In the genomic region with DNA sequence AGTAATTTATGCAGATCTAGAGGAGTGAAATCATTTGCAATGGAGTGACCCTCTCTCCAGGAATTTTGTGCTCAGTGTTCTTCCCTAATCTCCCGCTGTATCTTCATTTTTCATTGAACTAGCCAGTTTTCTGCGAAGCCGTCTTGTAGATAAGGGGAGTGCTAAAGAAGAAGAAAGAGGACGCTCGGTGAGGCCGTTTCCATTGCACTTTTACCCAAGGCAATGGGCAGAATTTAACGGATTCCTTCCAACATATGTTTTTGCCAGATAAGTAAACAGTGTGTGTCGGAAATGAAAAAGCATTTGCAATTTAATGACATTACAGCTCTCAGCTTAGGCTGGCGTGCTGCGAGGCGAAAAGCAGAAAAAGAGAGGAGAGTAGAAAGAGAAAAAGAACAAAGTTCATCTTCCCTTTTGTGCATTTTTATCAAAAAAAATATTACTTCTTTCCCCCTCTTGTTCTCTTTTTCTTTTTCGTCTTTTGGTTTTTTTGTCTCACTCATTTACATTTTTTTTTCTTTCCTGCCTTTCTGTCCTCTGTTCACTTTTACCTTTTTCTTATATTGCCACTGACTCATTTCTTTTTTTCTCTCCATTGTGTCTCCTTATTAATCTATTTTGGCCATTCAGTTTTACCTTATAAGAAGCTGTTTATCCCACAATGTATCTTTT, we compare ENCODE assay signal across 1 cellular context.
TF ChIP-seq lines count a peak whose summit lies in the region.

No MANE protein-coding gene starts in this region.

TF ChIP-seq in K562, 482 proteins besides CTCF, POLR2A, EP300 and RAD21 (continued from another document and continues in another):
- TF ChIP-seq FUS (optimal IDR thresholded peaks at IDR 0.05; ENCODE audit: low read depth, low read length): no peak
- TF ChIP-seq ZNF316 (IDR thresholded peaks at IDR 0.05): 0 out of 2 replicates have a peak, but pooled peaks have one; percentile 14
- no peak for TF ChIP-seq ZKSCAN1 (IDR thresholded peaks at IDR 0.05; ENCODE audit: low read depth, low read length)
- no peak for TF ChIP-seq FOXJ3 (CRISPR knock-in tag; IDR thresholded peaks at IDR 0.05)
- TF ChIP-seq, protein P1, sequence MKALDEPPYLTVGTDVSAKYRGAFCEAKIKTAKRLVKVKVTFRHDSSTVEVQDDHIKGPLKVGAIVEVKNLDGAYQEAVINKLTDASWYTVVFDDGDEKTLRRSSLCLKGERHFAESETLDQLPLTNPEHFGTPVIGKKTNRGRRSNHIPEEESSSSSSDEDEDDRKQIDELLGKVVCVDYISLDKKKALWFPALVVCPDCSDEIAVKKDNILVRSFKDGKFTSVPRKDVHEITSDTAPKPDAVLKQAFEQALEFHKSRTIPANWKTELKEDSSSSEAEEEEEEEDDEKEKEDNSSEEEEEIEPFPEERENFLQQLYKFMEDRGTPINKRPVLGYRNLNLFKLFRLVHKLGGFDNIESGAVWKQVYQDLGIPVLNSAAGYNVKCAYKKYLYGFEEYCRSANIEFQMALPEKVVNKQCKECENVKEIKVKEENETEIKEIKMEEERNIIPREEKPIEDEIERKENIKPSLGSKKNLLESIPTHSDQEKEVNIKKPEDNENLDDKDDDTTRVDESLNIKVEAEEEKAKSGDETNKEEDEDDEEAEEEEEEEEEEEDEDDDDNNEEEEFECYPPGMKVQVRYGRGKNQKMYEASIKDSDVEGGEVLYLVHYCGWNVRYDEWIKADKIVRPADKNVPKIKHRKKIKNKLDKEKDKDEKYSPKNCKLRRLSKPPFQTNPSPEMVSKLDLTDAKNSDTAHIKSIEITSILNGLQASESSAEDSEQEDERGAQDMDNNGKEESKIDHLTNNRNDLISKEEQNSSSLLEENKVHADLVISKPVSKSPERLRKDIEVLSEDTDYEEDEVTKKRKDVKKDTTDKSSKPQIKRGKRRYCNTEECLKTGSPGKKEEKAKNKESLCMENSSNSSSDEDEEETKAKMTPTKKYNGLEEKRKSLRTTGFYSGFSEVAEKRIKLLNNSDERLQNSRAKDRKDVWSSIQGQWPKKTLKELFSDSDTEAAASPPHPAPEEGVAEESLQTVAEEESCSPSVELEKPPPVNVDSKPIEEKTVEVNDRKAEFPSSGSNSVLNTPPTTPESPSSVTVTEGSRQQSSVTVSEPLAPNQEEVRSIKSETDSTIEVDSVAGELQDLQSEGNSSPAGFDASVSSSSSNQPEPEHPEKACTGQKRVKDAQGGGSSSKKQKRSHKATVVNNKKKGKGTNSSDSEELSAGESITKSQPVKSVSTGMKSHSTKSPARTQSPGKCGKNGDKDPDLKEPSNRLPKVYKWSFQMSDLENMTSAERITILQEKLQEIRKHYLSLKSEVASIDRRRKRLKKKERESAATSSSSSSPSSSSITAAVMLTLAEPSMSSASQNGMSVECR (CRISPR knock-in tag; IDR thresholded peaks at IDR 0.05): no peak
- TF ChIP-seq, protein P2, sequence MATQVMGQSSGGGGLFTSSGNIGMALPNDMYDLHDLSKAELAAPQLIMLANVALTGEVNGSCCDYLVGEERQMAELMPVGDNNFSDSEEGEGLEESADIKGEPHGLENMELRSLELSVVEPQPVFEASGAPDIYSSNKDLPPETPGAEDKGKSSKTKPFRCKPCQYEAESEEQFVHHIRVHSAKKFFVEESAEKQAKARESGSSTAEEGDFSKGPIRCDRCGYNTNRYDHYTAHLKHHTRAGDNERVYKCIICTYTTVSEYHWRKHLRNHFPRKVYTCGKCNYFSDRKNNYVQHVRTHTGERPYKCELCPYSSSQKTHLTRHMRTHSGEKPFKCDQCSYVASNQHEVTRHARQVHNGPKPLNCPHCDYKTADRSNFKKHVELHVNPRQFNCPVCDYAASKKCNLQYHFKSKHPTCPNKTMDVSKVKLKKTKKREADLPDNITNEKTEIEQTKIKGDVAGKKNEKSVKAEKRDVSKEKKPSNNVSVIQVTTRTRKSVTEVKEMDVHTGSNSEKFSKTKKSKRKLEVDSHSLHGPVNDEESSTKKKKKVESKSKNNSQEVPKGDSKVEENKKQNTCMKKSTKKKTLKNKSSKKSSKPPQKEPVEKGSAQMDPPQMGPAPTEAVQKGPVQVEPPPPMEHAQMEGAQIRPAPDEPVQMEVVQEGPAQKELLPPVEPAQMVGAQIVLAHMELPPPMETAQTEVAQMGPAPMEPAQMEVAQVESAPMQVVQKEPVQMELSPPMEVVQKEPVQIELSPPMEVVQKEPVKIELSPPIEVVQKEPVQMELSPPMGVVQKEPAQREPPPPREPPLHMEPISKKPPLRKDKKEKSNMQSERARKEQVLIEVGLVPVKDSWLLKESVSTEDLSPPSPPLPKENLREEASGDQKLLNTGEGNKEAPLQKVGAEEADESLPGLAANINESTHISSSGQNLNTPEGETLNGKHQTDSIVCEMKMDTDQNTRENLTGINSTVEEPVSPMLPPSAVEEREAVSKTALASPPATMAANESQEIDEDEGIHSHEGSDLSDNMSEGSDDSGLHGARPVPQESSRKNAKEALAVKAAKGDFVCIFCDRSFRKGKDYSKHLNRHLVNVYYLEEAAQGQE (CRISPR knock-in tag; IDR thresholded peaks at IDR 0.05; ENCODE audit: low read depth): no peak
- TF ChIP-seq BHLHE40 (IDR thresholded peaks at IDR 0.05; ENCODE audit: low read length): no peak
- TF ChIP-seq CREM (IDR thresholded peaks at IDR 0.05; ENCODE audit: low read depth): 0 out of 2 replicates have a peak, but pooled peaks have one; percentile 22
- no peak for TF ChIP-seq POLR2G (IDR thresholded peaks at IDR 0.05; ENCODE audit: low read depth, low read length)
- no peak for TF ChIP-seq IRF2 (CRISPR knock-in tag; IDR thresholded peaks at IDR 0.05)
- TF ChIP-seq HDGF (IDR thresholded peaks at IDR 0.05): no peak
- no peak for TF ChIP-seq HNRNPK (IDR thresholded peaks at IDR 0.05; ENCODE audit: low read depth, low read length, poor library complexity, severe bottlenecking)
- no peak for TF ChIP-seq THRAP3 (IDR thresholded peaks at IDR 0.05; ENCODE audit: borderline replicate concordance)
- TF ChIP-seq ELF4 (CRISPR knock-in tag; IDR thresholded peaks at IDR 0.05): no peak
- TF ChIP-seq, protein P3, sequence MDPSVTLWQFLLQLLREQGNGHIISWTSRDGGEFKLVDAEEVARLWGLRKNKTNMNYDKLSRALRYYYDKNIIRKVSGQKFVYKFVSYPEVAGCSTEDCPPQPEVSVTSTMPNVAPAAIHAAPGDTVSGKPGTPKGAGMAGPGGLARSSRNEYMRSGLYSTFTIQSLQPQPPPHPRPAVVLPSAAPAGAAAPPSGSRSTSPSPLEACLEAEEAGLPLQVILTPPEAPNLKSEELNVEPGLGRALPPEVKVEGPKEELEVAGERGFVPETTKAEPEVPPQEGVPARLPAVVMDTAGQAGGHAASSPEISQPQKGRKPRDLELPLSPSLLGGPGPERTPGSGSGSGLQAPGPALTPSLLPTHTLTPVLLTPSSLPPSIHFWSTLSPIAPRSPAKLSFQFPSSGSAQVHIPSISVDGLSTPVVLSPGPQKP (CRISPR knock-in tag; IDR thresholded peaks at IDR 0.05): no peak
- no peak for TF ChIP-seq SNRNP70 (optimal IDR thresholded peaks at IDR 0.05; ENCODE audit: low read depth, low read length)
- TF ChIP-seq ILK (tag; IDR thresholded peaks at IDR 0.05; ENCODE audit: borderline replicate concordance, low read depth): no peak
- no peak for TF ChIP-seq ZNF133 (CRISPR knock-in tag; IDR thresholded peaks at IDR 0.05)
- TF ChIP-seq, protein P4, sequence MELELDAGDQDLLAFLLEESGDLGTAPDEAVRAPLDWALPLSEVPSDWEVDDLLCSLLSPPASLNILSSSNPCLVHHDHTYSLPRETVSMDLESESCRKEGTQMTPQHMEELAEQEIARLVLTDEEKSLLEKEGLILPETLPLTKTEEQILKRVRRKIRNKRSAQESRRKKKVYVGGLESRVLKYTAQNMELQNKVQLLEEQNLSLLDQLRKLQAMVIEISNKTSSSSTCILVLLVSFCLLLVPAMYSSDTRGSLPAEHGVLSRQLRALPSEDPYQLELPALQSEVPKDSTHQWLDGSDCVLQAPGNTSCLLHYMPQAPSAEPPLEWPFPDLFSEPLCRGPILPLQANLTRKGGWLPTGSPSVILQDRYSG (tag; conservative IDR thresholded peaks at IDR 0.05; ENCODE audit: low read depth): no peak
- TF ChIP-seq, protein P5, sequence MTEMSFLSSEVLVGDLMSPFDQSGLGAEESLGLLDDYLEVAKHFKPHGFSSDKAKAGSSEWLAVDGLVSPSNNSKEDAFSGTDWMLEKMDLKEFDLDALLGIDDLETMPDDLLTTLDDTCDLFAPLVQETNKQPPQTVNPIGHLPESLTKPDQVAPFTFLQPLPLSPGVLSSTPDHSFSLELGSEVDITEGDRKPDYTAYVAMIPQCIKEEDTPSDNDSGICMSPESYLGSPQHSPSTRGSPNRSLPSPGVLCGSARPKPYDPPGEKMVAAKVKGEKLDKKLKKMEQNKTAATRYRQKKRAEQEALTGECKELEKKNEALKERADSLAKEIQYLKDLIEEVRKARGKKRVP (CRISPR knock-in tag; IDR thresholded peaks at IDR 0.05): no peak
- TF ChIP-seq SMARCA5 (IDR thresholded peaks at IDR 0.05): no peak
- TF ChIP-seq KAT7 (CRISPR knock-in tag; IDR thresholded peaks at IDR 0.05; ENCODE audit: borderline replicate concordance): peak; percentile 37; the same call in 1 of the 2 replicates
- TF ChIP-seq, protein P6, sequence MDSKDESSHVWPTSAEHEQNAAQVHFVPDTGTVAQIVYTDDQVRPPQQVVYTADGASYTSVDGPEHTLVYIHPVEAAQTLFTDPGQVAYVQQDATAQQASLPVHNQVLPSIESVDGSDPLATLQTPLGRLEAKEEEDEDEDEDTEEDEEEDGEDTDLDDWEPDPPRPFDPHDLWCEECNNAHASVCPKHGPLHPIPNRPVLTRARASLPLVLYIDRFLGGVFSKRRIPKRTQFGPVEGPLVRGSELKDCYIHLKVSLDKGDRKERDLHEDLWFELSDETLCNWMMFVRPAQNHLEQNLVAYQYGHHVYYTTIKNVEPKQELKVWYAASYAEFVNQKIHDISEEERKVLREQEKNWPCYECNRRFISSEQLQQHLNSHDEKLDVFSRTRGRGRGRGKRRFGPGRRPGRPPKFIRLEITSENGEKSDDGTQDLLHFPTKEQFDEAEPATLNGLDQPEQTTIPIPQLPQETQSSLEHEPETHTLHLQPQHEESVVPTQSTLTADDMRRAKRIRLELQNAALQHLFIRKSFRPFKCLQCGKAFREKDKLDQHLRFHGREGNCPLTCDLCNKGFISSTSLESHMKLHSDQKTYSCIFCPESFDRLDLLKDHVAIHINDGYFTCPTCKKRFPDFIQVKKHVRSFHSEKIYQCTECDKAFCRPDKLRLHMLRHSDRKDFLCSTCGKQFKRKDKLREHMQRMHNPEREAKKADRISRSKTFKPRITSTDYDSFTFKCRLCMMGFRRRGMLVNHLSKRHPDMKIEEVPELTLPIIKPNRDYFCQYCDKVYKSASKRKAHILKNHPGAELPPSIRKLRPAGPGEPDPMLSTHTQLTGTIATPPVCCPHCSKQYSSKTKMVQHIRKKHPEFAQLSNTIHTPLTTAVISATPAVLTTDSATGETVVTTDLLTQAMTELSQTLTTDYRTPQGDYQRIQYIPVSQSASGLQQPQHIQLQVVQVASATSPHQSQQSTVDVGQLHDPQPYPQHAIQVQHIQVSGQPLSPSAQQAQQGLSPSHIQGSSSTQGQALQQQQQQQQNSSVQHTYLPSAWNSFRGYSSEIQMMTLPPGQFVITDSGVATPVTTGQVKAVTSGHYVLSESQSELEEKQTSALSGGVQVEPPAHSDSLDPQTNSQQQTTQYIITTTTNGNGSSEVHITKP (IDR thresholded peaks at IDR 0.05; ENCODE audit: partially characterized antibody): peak; percentile 27
- no peak for TF ChIP-seq ZNF23 (CRISPR knock-in tag; IDR thresholded peaks at IDR 0.05)
- no peak for TF ChIP-seq ZNF224 (CRISPR knock-in tag; IDR thresholded peaks at IDR 0.05)
- TF ChIP-seq, protein P7, sequence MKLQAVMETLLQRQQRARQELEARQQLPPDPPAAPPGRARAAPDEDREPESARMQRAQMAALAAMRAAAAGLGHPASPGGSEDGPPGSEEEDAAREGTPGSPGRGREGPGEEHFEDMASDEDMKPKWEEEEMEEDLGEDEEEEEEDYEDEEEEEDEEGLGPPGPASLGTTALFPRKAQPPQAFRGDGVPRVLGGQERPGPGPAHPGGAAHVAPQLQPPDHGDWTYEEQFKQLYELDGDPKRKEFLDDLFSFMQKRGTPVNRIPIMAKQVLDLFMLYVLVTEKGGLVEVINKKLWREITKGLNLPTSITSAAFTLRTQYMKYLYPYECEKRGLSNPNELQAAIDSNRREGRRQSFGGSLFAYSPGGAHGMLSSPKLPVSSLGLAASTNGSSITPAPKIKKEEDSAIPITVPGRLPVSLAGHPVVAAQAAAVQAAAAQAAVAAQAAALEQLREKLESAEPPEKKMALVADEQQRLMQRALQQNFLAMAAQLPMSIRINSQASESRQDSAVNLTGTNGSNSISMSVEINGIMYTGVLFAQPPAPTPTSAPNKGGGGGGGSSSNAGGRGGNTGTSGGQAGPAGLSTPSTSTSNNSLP (IDR thresholded peaks at IDR 0.05; ENCODE audit: borderline replicate concordance, low read depth, low read length): peak; percentile 59; the same call in 1 of the 2 replicates
- no peak for TF ChIP-seq CAMTA2 (CRISPR knock-in tag; conservative IDR thresholded peaks at IDR 0.05)
- peak; percentile 80 for TF ChIP-seq RNF2 (IDR thresholded peaks at IDR 0.05)
- TF ChIP-seq, protein P8, sequence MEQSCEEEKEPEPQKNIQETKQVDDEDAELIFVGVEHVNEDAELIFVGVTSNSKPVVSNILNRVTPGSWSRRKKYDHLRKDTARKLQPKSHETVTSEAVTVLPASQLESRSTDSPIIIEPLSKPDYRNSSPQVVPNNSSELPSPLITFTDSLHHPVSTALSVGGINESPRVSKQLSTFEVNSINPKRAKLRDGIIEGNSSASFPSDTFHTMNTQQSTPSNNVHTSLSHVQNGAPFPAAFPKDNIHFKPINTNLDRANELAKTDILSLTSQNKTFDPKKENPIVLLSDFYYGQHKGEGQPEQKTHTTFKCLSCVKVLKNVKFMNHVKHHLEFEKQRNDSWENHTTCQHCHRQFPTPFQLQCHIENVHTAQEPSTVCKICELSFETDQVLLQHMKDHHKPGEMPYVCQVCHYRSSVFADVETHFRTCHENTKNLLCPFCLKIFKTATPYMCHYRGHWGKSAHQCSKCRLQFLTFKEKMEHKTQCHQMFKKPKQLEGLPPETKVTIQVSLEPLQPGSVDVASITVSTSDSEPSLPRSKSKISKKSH (CRISPR knock-in tag; IDR thresholded peaks at IDR 0.05): no peak
- TF ChIP-seq, protein P9, sequence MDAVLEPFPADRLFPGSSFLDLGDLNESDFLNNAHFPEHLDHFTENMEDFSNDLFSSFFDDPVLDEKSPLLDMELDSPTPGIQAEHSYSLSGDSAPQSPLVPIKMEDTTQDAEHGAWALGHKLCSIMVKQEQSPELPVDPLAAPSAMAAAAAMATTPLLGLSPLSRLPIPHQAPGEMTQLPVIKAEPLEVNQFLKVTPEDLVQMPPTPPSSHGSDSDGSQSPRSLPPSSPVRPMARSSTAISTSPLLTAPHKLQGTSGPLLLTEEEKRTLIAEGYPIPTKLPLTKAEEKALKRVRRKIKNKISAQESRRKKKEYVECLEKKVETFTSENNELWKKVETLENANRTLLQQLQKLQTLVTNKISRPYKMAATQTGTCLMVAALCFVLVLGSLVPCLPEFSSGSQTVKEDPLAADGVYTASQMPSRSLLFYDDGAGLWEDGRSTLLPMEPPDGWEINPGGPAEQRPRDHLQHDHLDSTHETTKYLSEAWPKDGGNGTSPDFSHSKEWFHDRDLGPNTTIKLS (IDR thresholded peaks at IDR 0.05; ENCODE audit: borderline replicate concordance, low read depth): no peak
- no peak for TF ChIP-seq CEBPB (tag; IDR thresholded peaks at IDR 0.05)
- TF ChIP-seq, protein P10, sequence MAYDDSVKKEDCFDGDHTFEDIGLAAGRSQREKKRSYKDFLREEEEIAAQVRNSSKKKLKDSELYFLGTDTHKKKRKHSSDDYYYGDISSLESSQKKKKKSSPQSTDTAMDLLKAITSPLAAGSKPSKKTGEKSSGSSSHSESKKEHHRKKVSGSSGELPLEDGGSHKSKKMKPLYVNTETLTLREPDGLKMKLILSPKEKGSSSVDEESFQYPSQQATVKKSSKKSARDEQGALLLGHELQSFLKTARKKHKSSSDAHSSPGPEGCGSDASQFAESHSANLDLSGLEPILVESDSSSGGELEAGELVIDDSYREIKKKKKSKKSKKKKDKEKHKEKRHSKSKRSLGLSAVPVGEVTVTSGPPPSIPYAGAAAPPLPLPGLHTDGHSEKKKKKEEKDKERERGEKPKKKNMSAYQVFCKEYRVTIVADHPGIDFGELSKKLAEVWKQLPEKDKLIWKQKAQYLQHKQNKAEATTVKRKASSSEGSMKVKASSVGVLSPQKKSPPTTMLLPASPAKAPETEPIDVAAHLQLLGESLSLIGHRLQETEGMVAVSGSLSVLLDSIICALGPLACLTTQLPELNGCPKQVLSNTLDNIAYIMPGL (CRISPR knock-in tag; IDR thresholded peaks at IDR 0.05): no peak
